Comparison of ENCODE assay signal across 7 cellular contexts in genomic region chr1:12658531-12659453, GRCh38. TPM values are rescaled to one million over a fixed set of nuclear protein-coding genes. Genes with fewer than 3 reads are reported as not detected.
DNase-seq lines count a peak whose midpoint lies in the region; ATAC-seq and TF ChIP-seq lines count a peak whose summit lies in the region.

No MANE protein-coding gene starts in this region.

- peak overlapping the region in 1 of 2 donors; percentile 39 for H3K27ac Mint-ChIP-seq in T-cell
- peak overlapping the region; percentile 26 for H3K27ac Mint-ChIP-seq in activated naive CD8-positive, alpha-beta T cell treated with anti-CD3 and anti-CD28 coated beads, Interleukin-2, amount 50 U/mL, for 24 hours

- POLR2A ChIA-PET in T-cell (lab: Charles Lee) = no interaction called here

- TF ChIP-seq POLR2A in heart left ventricle (IDR thresholded peaks at IDR 0.05) = no peak

- CTCF ChIA-PET in T-cell (lab: Charles Lee) = interaction anchor here (0.6 to 2.4 kb wide), 21 partner anchors 9 to 1089 kb away, joined by 3 to 23 read pairs (median 5); partner anchors contain the start of gene DHRS3 (in 1 of the 2)

- no peak overlapping the region for H3K4me3 ChIP-seq in heart left ventricle

- peaks cover 0 to 6% (median 1%) of the 10 kb centered on the region in 12 donors for H3K4me1 ChIP-seq in heart left ventricle

- ATAC-seq in T-cell (replicated peaks in 1 of 4) (peak; percentile 69 to 85 (median 80)), heart left ventricle (peak; percentile 65 to 88 (median 86)), HG03460 (IDR thresholded peaks at IDR 0.05; ENCODE audit: unreplicated experiment) (no peak)
- peak; percentile 61 for ATAC-seq in activated naive CD8-positive, alpha-beta T cell treated with anti-CD3 and anti-CD28 coated beads, Interleukin-2, amount 50 U/mL, for 24 hours

- intact Hi-C loops in heart left ventricle (cut with DNase I) = loop anchor here (1.0 to 10.0 kb wide), 9 partner anchors 38 to 386 kb away; no protein-coding TSS in a partner anchor

- no peaks in the 10 kb centered on the region for H3K36me3 ChIP-seq in heart left ventricle

- H3K4me3 Mint-ChIP-seq in T-cell = no peak overlapping the region
- peak overlapping the region; percentile 24 for H3K4me3 Mint-ChIP-seq in activated naive CD8-positive, alpha-beta T cell treated with anti-CD3 and anti-CD28 coated beads, Interleukin-2, amount 50 U/mL, for 24 hours

- H3K27me3 ChIP-seq in heart left ventricle = no peaks in the 10 kb centered on the region

- H3K9me3 ChIP-seq in heart left ventricle = peaks cover 0 to 12% (median 2%) of the 10 kb centered on the region in 12 donors

- peak; percentile 89 for DNase-seq in GM13977 (ENCODE audit: low spot score)
- peak; percentile 89 for DNase-seq in NCI-H128 (lab: John Stamatoyannopoulos, UW; ENCODE audit: unreplicated experiment)
- peak; percentile 9 to 72 (median 57) for DNase-seq in T-cell
- DNase-seq in activated naive CD8-positive, alpha-beta T cell treated with anti-CD3 and anti-CD28 coated beads, Interleukin-2, amount 50 U/mL, for 24 hours = peak; percentile 78
- DNase-seq in heart left ventricle = peak; percentile 60 to 73 (median 64)
- peak; percentile 30 for DNase-seq in pulmonary artery endothelial cell (ENCODE audit: low read depth, low spot score)

- H3K4me1 Mint-ChIP-seq in T-cell = peaks cover 4 to 7% (median 6%) of the 10 kb centered on the region in 3 donors
- H3K4me1 Mint-ChIP-seq in activated naive CD8-positive, alpha-beta T cell treated with anti-CD3 and anti-CD28 coated beads, Interleukin-2, amount 50 U/mL, for 24 hours = peaks cover 10% of the 10 kb centered on the region

- peaks cover 0 to 7% of the 10 kb centered on the region in 2 donors for H3K27me3 Mint-ChIP-seq in T-cell
- peaks cover 11% of the 10 kb centered on the region for H3K27me3 Mint-ChIP-seq in activated naive CD8-positive, alpha-beta T cell treated with anti-CD3 and anti-CD28 coated beads, Interleukin-2, amount 50 U/mL, for 24 hours

- H3K27ac ChIP-seq in heart left ventricle = no peak overlapping the region

- 39 to 42% (median 40%) methylated on average over 23 of the region's 23 CpGs for WGBS in heart left ventricle, 4 donors

- TF ChIP-seq CTCF in GM13977 (IDR thresholded peaks at IDR 0.05; ENCODE audit: extremely low read depth, insufficient read depth, missing control alignments) (peak; percentile 81), heart left ventricle (IDR thresholded peaks at IDR 0.05) (peak; percentile 93 to 99 (median 96))

- H3K36me3 Mint-ChIP-seq in T-cell = no peaks in the 10 kb centered on the region
- no peaks in the 10 kb centered on the region for H3K36me3 Mint-ChIP-seq in activated naive CD8-positive, alpha-beta T cell treated with anti-CD3 and anti-CD28 coated beads, Interleukin-2, amount 50 U/mL, for 24 hours (ENCODE audit: low read depth)

- in situ Hi-C loops in GM13977 (cut with MboI; ENCODE audit: low pct_unique_long_range_greater_than_20kb, low sequenced_read_pairs, unreplicated experiment) = no loop called here

- H3K9me3 Mint-ChIP-seq in T-cell = peaks cover 0 to 4% (median 0%) of the 10 kb centered on the region in 3 donors
- no peaks in the 10 kb centered on the region for H3K9me3 Mint-ChIP-seq in activated naive CD8-positive, alpha-beta T cell treated with anti-CD3 and anti-CD28 coated beads, Interleukin-2, amount 50 U/mL, for 24 hours

RNA-seq across cellular contexts. Expression of gene AADACL4, which starts 14.9 kb away (rescaled TPM):
- total RNA-seq in T-cell = not detected
- not detected for total RNA-seq in heart left ventricle
- polyA plus RNA-seq in heart left ventricle = not detected
- total RNA-seq in pulmonary artery endothelial cell = not detected in 2 replicates

RNA-seq across cellular contexts. Expression of gene DHRS3, which starts 40.8 kb away (rescaled TPM):
- total RNA-seq in T-cell = 100 to 1,000 TPM in 1 of 5 donors, 10 to 100 TPM in 4; 56.4 to 107 (median 90.8) TPM
- total RNA-seq in heart left ventricle = 10 to 100 TPM; 28.6 to 84.0 (median 59.9) TPM
- 100 to 1,000 TPM in 1 of 2 donors, 10 to 100 TPM in 1; 39.7 to 102 TPM for polyA plus RNA-seq in heart left ventricle
- total RNA-seq in pulmonary artery endothelial cell = 37.1 and 76.3 TPM in 2 replicates

RNA-seq across cellular contexts. Expression of gene AADACL3, which starts 57.1 kb away (rescaled TPM):
- total RNA-seq in T-cell = not detected
- total RNA-seq in heart left ventricle = not detected
- polyA plus RNA-seq in heart left ventricle = not detected
- total RNA-seq in pulmonary artery endothelial cell = not detected in 2 replicates

Comparison
In these comparisons a context has a peak if more than half of its experiments do, and no peak if none do; other contexts are left out.
1. DNase-seq: peak in every context shown above with its lines; median percentile 89 in GM13977; 89 in NCI-H128; 78 in activated naive CD8-positive, alpha-beta T cell treated with anti-CD3 and anti-CD28 coated beads, Interleukin-2, amount 50 U/mL, for 24 hours; 64 in heart left ventricle; 57 in T-cell; 30 in pulmonary artery endothelial cell.